In genomic region chr9:130143974-130144373, GRCh38 we compare ENCODE assay signal across 9 cellular contexts. TPM values are rescaled to one million over a fixed set of nuclear protein-coding genes. Genes with fewer than 3 reads are reported as not detected.
DNase-seq lines count a peak whose midpoint lies in the region; ATAC-seq lines count a peak whose summit lies in the region.
"Had no signal": no experiment of that assay in that cellular context is flagged by ENCODE, and none has a peak within 500 bp of the region (broad histone marks: within the 10 kb centered on the region; RNA-seq: fewer than 3 reads in every experiment).

No MANE protein-coding gene starts in this region.

- no peak overlapping the region for H3K27ac Mint-ChIP-seq in activated naive CD8-positive, alpha-beta T cell treated with anti-CD3 and anti-CD28 coated beads, Interleukin-2, amount 10 ng/mL, durations not matched to agents 7 days and 5 days
- peak overlapping the region in 1 of 7 donors; percentile 14 for H3K27ac Mint-ChIP-seq in CD4-positive, alpha-beta memory T cell

- H3K36me3 Mint-ChIP-seq in activated naive CD8-positive, alpha-beta T cell treated with anti-CD3 and anti-CD28 coated beads, Interleukin-2, amount 10 ng/mL, durations not matched to agents 7 days and 5 days, result no peaks in the 10 kb centered on the region
- peaks cover 0 to under 1% of the 10 kb centered on the region in 2 donors for H3K36me3 Mint-ChIP-seq in CD4-positive, alpha-beta memory T cell

- peaks cover 38% of the 10 kb centered on the region for H3K27me3 Mint-ChIP-seq in activated naive CD8-positive, alpha-beta T cell treated with anti-CD3 and anti-CD28 coated beads, Interleukin-2, amount 10 ng/mL, durations not matched to agents 7 days and 5 days
- H3K27me3 Mint-ChIP-seq in CD4-positive, alpha-beta memory T cell, result peaks cover 15 to 25% of the 10 kb centered on the region in 2 donors

- CTCF ChIA-PET in CD4-positive, alpha-beta memory T cell (lab: Charles Lee; ENCODE audit: partially characterized antibody), result interaction anchor here (1.4 kb wide), 1 partner anchor 37 kb away, joined by 3 read pairs; no protein-coding TSS in a partner anchor

- no peaks in the 10 kb centered on the region for H3K9me3 ChIP-seq in CD4-positive, alpha-beta memory T cell (ENCODE audit: control insufficient read depth in 1 of 2, low read length in 2 of 2)
- H3K9me3 ChIP-seq: HAP-1 had no signal

- no peaks in the 10 kb centered on the region for H3K9me3 Mint-ChIP-seq in activated naive CD8-positive, alpha-beta T cell treated with anti-CD3 and anti-CD28 coated beads, Interleukin-2, amount 10 ng/mL, durations not matched to agents 7 days and 5 days
- no peaks in the 10 kb centered on the region for H3K9me3 Mint-ChIP-seq in CD4-positive, alpha-beta memory T cell

- DNase-seq in NCI-H2029 (lab: John Stamatoyannopoulos, UW) (peak; percentile 29), NCI-H2029 treated with DMSO at 0.1 percent for 48 hours (lab: John Stamatoyannopoulos, UW) (no peak), kidney tubule cell (ENCODE audit: low spot score) (peak; percentile 66), NCI-H2196 treated with DMSO at 0.1 percent for 48 hours (lab: John Stamatoyannopoulos, UW; ENCODE audit: unreplicated experiment) (no peak), putamen (ENCODE audit: low spot score) (no peak)
- DNase-seq in activated naive CD8-positive, alpha-beta T cell treated with anti-CD3 and anti-CD28 coated beads, Interleukin-2, amount 10 ng/mL, durations not matched to agents 7 days and 5 days, result no peak
- DNase-seq in stimulated activated naive CD8-positive, alpha-beta T cell treated with anti-CD3 and anti-CD28 coated beads, Interleukin-15, Interleukin-2, amounts not matched to agents 100 U/mL and 50 U/mL, for 24 hours, result peak; percentile 45
- no peak for DNase-seq in CD4-positive, alpha-beta memory T cell

- H3K4me1 ChIP-seq in CD4-positive, alpha-beta memory T cell (ENCODE audit: insufficient read depth, low read length), result peaks cover 9% of the 10 kb centered on the region
- H3K4me1 ChIP-seq: HAP-1 had no signal

- peak; percentile 57 for ATAC-seq in activated naive CD8-positive, alpha-beta T cell treated with anti-CD3 and anti-CD28 coated beads, Interleukin-2, amount 10 ng/mL, durations not matched to agents 7 days and 5 days (ENCODE audit: low read depth)
- peak; percentile 55 for ATAC-seq in stimulated activated naive CD8-positive, alpha-beta T cell treated with anti-CD3 and anti-CD28 coated beads, Interleukin-15, Interleukin-2, amounts not matched to agents 100 U/mL and 50 U/mL, for 24 hours

- peaks cover 29% of the 10 kb centered on the region for H3K4me1 Mint-ChIP-seq in activated naive CD8-positive, alpha-beta T cell treated with anti-CD3 and anti-CD28 coated beads, Interleukin-2, amount 10 ng/mL, durations not matched to agents 7 days and 5 days
- peaks cover 6 to 29% (median 11%) of the 10 kb centered on the region in 4 donors for H3K4me1 Mint-ChIP-seq in CD4-positive, alpha-beta memory T cell

- peak overlapping the region; percentile 47 for H3K4me3 Mint-ChIP-seq in activated naive CD8-positive, alpha-beta T cell treated with anti-CD3 and anti-CD28 coated beads, Interleukin-2, amount 10 ng/mL, durations not matched to agents 7 days and 5 days
- peak overlapping the region in 2 of 8 donors; percentile 36 to 43 for H3K4me3 Mint-ChIP-seq in CD4-positive, alpha-beta memory T cell

- H3K27me3 ChIP-seq in CD4-positive, alpha-beta memory T cell (ENCODE audit: insufficient read depth, low read length), result no peaks in the 10 kb centered on the region

- no peaks in the 10 kb centered on the region for H3K36me3 ChIP-seq in CD4-positive, alpha-beta memory T cell (ENCODE audit: insufficient read depth, low read length)
- H3K36me3 ChIP-seq: HAP-1 had no signal

- no peak overlapping the region for H3K4me3 ChIP-seq in CD4-positive, alpha-beta memory T cell (ENCODE audit: low read length in 2 of 2)
- H3K4me3 ChIP-seq: HAP-1 had no signal

- H3K27ac ChIP-seq in CD4-positive, alpha-beta memory T cell (ENCODE audit: low read depth, low read length), result no peak overlapping the region

- intact Hi-C loops in CD4-positive, alpha-beta memory T cell (cut with micrococcal nuclease), result no loop called here

- POLR2A ChIA-PET in activated naive CD8-positive, alpha-beta T cell treated with anti-CD3 and anti-CD28 coated beads, Interleukin-2, amount 10 ng/mL, durations not matched to agents 7 days and 5 days (lab: Charles Lee), result interaction anchor here (0.7 to 0.8 kb wide), 3 partner anchors 13 to 1589 kb away, joined by 3 to 6 read pairs (median 3); no protein-coding TSS in a partner anchor
- POLR2A ChIA-PET in CD4-positive, alpha-beta memory T cell (lab: Charles Lee; ENCODE audit: partially characterized antibody), result no interaction called here

RNA-seq across cellular contexts. Expression of gene NCS1, which starts 28.2 kb away (rescaled TPM):
- 1 to 10 TPM; 1.1 to 1.4 TPM for total RNA-seq in activated naive CD8-positive, alpha-beta T cell treated with anti-CD3 and anti-CD28 coated beads, Interleukin-2, amount 10 ng/mL, durations not matched to agents 7 days and 5 days
- total RNA-seq in CD4-positive, alpha-beta memory T cell, result under 1 TPM; 0.64 to 0.90 TPM
- polyA plus RNA-seq in CD4-positive, alpha-beta memory T cell, result not detected

Comparison
In these comparisons a context has a peak if more than half of its experiments do, and no peak if none do; other contexts are left out.
1. DNase-seq: peak in NCI-H2029 (single experiment), kidney tubule cell (single experiment) and stimulated activated naive CD8-positive, alpha-beta T cell treated with anti-CD3 and anti-CD28 coated beads, Interleukin-15, Interleukin-2, amounts not matched to agents 100 U/mL and 50 U/mL, for 24 hours (single experiment); none in NCI-H2029 treated with DMSO at 0.1 percent for 48 hours (single experiment), activated naive CD8-positive, alpha-beta T cell treated with anti-CD3 and anti-CD28 coated beads, Interleukin-2, amount 10 ng/mL, durations not matched to agents 7 days and 5 days (single experiment), NCI-H2196 treated with DMSO at 0.1 percent for 48 hours (single experiment), putamen (single experiment) and CD4-positive, alpha-beta memory T cell (0 of 5).